35 cellular contexts compared by ENCODE assay signal in genomic region chr5:4797445-4797844, GRCh38.
DNase-seq lines count a peak whose midpoint lies in the region; ATAC-seq and TF ChIP-seq lines count a peak whose summit lies in the region.
"Had no signal": no experiment of that assay in that cellular context is flagged by ENCODE, and none has a peak within 500 bp of the region (broad histone marks: within the 10 kb centered on the region; RNA-seq: fewer than 3 reads in every experiment).

No MANE protein-coding gene starts in this region.

- H2BK15ac ChIP-seq in H9 (ENCODE audit: low read depth, low read length) = no peak overlapping the region

- H3K4me3 Mint-ChIP-seq in GM23338 (no peak overlapping the region), H9 (no peak overlapping the region), endodermal cell (no peak overlapping the region)
- H3K4me3 Mint-ChIP-seq: B cell; CD14-positive monocyte; CD4-positive, alpha-beta memory T cell; CD4-positive, alpha-beta T cell; CD4-positive, CD25-positive, alpha-beta regulatory T cell; CD8-positive, alpha-beta memory T cell; CD8-positive, alpha-beta T cell had no signal

- H3K9ac ChIP-seq in H9 (ENCODE audit: extremely low read depth, insufficient read length, low read length) = no peak overlapping the region
- no peak overlapping the region for H3K9ac ChIP-seq in endodermal cell (ENCODE audit: extremely low read depth, low read length, poor library complexity, severe bottlenecking)
- H3K9ac ChIP-seq: BLaER1; BLaER1 treated with 17β-estradiol and CSF1 and Interleukin-3, amounts not matched to agents 10 nM and 100 nM had no signal

- H3K27me3 Mint-ChIP-seq in GM23338 (ENCODE audit: insufficient read depth, low read depth, poor library complexity) (peaks cover 3% of the 10 kb centered on the region), H9 (ENCODE audit: low read depth) (peaks cover 2% of the 10 kb centered on the region), endodermal cell (ENCODE audit: insufficient read depth) (no peaks in the 10 kb centered on the region)
- H3K27me3 Mint-ChIP-seq: B cell; CD4-positive, alpha-beta memory T cell; CD4-positive, alpha-beta T cell; CD4-positive, CD25-positive, alpha-beta regulatory T cell; CD8-positive, alpha-beta memory T cell had no signal

- no peak overlapping the region for H3K27ac Mint-ChIP-seq in GM23338
- no peak overlapping the region for H3K27ac Mint-ChIP-seq in H9
- H3K27ac Mint-ChIP-seq in endodermal cell = no peak overlapping the region
- H3K27ac Mint-ChIP-seq: B cell; CD14-positive monocyte; CD4-positive, alpha-beta memory T cell; CD4-positive, alpha-beta T cell; CD4-positive, CD25-positive, alpha-beta regulatory T cell; CD8-positive, alpha-beta memory T cell; CD8-positive, alpha-beta T cell had no signal

- H3K27ac ChIP-seq in GM23338 (ENCODE audit: low read depth) = no peak overlapping the region
- H3K27ac ChIP-seq in H9 (ENCODE audit: insufficient read length, low read depth, low read length) = no peak overlapping the region
- no peak overlapping the region for H3K27ac ChIP-seq in endodermal cell (ENCODE audit: low read depth, low read length)
- H3K27ac ChIP-seq: 22Rv1; A549; BLaER1; BLaER1 treated with 17β-estradiol and CSF1 and Interleukin-3, amounts not matched to agents 10 nM and 100 nM; C4-2B had no signal

- no peak for TF ChIP-seq CTCF in GM23338 (conservative IDR thresholded peaks at IDR 0.05; ENCODE audit: low read depth in 2 of 2)
- TF ChIP-seq CTCF in H9 (conservative IDR thresholded peaks at IDR 0.05) = 0 out of 3 replicates have a peak, but pooled peaks have one; percentile 17
- peak; percentile 50 for TF ChIP-seq CTCF in endodermal cell (conservative IDR thresholded peaks at IDR 0.05)

- H3K36me3 ChIP-seq in GM23338 (ENCODE audit: insufficient read depth) = no peaks in the 10 kb centered on the region
- no peaks in the 10 kb centered on the region for H3K36me3 ChIP-seq in endodermal cell (ENCODE audit: control insufficient read depth, insufficient read depth, low read length)
- H3K36me3 ChIP-seq: BE2C; BLaER1; BLaER1 treated with 17β-estradiol and CSF1 and Interleukin-3, amounts not matched to agents 10 nM and 100 nM had no signal

- H2BK120ac ChIP-seq in H9 (ENCODE audit: low read depth, low read length, poor library complexity, severe bottlenecking) = no peak overlapping the region

- peaks cover 4% of the 10 kb centered on the region; the same call in 1 of the 2 replicates for H3K9me2 ChIP-seq in GM23338 (ENCODE audit: insufficient read depth)

- H3K18ac ChIP-seq in H9 (ENCODE audit: insufficient read length, low read depth, low read length) = no peak overlapping the region

- H3K4me1 Mint-ChIP-seq in GM23338 (no peaks in the 10 kb centered on the region), H9 (no peaks in the 10 kb centered on the region), endodermal cell (no peaks in the 10 kb centered on the region)
- H3K4me1 Mint-ChIP-seq: B cell; CD14-positive monocyte; CD4-positive, alpha-beta memory T cell; CD4-positive, CD25-positive, alpha-beta regulatory T cell; CD8-positive, alpha-beta memory T cell had no signal

- no peak overlapping the region for H2AFZ ChIP-seq in GM23338
- H2AFZ ChIP-seq in H9 (ENCODE audit: low read length) = no peak overlapping the region

- no peak overlapping the region for H3K4ac ChIP-seq in H9 (ENCODE audit: low read depth, low read length)

- H3K23me2 ChIP-seq in H9 (ENCODE audit: insufficient read length, low read depth, low read length, poor library complexity, severe bottlenecking) = no peaks in the 10 kb centered on the region

- H2BK20ac ChIP-seq in H9 (ENCODE audit: low read depth, low read length, poor library complexity, severe bottlenecking) = no peak overlapping the region

- no CpG with 5 or more reads among the region's 2 CpGs for WGBS in H9 (ENCODE audit: extremely low coverage, insufficient read length, low lambda C conversion rate)
- WGBS in endodermal cell (ENCODE audit: insufficient coverage in 1 of 2, insufficient read length in 1 of 2), 2 experiments = 82% methylated on average over 2 of the region's 2 CpGs; no CpG with 5 or more reads in 1 of the 2 experiments

- H2BK12ac ChIP-seq in H9 (ENCODE audit: insufficient read length, low read depth, low read length) = no peak overlapping the region

- DNase-seq in GM23338 (ENCODE audit: low spot score) (peak; percentile 6), H9 (no peak), NAMALWA (ENCODE audit: low spot score) (peak; percentile 53), endodermal cell (no peak), NCI-H187 treated with DMSO at 0.1 percent for 48 hours (lab: John Stamatoyannopoulos, UW) (no peak), GM19240 (ENCODE audit: insufficient read length, low spot score) (no peak), GF-D8 (lab: John Stamatoyannopoulos, UW) (no peak)
- no peak for DNase-seq in activated CD8-positive, alpha-beta memory T cell treated with anti-CD3 and anti-CD28 coated beads, Interleukin-2, amount 50 U/mL, for 48 hours
- DNase-seq: 8988T; ACHN; AML-193; BE2C; C1 segment of cervical spinal cord; Caco-2; Calu3; CD4-positive, alpha-beta memory T cell; CD4-positive, alpha-beta T cell; CD4-positive, CD25-positive, alpha-beta regulatory T cell; CD8-positive, alpha-beta memory T cell; CD8-positive, alpha-beta T cell; COR-L47; DMS 273 treated with DMSO at 0.1 percent for 48 hours; DMS153; DMS53; DMS79; DMS79 treated with DMSO at 0.1 percent for 48 hours; DND-41; EL had no signal

- H4K5ac ChIP-seq in H9 (ENCODE audit: insufficient read length, low read depth, low read length) = no peak overlapping the region

- no peaks in the 10 kb centered on the region for H3K79me1 ChIP-seq in H9 (ENCODE audit: insufficient read depth, low read depth, low read length, poor library complexity, severe bottlenecking)

- no peak overlapping the region for H4K91ac ChIP-seq in H9 (ENCODE audit: insufficient read length, low read depth, low read length)

- no peak overlapping the region for H3K56ac ChIP-seq in H9 (ENCODE audit: insufficient read length, low read depth, low read length)

- H3K36me3 Mint-ChIP-seq in GM23338 (ENCODE audit: low read depth) (no peaks in the 10 kb centered on the region), H9 (ENCODE audit: insufficient read depth in 1 of 3, low read depth in 3 of 3) (no peaks in the 10 kb centered on the region), endodermal cell (ENCODE audit: low read depth) (no peaks in the 10 kb centered on the region)
- H3K36me3 Mint-ChIP-seq: CD14-positive monocyte; CD4-positive, alpha-beta memory T cell; CD4-positive, CD25-positive, alpha-beta regulatory T cell; CD8-positive, alpha-beta memory T cell; CD8-positive, alpha-beta T cell had no signal

- H2AK5ac ChIP-seq in H9 (ENCODE audit: insufficient read length, low read length) = no peak overlapping the region

- no peaks in the 10 kb centered on the region for H4K20me1 ChIP-seq in GM23338 (replicated peaks; ENCODE audit: insufficient read depth)
- no peaks in the 10 kb centered on the region for H4K20me1 ChIP-seq in H9 (ENCODE audit: control insufficient read depth, insufficient read depth, insufficient read length)
- H4K20me1 ChIP-seq: BLaER1; BLaER1 treated with 17β-estradiol and CSF1 and Interleukin-3, amounts not matched to agents 10 nM and 100 nM had no signal

- H3K23ac ChIP-seq in H9 (ENCODE audit: insufficient read length, low read depth, low read length) = no peak overlapping the region

- H3F3A ChIP-seq in GM23338 (replicated peaks; ENCODE audit: low read depth) = no peaks in the 10 kb centered on the region

- H3K9me3 ChIP-seq in H9 (ENCODE audit: control insufficient read depth, low read depth, low read length) = no peaks in the 10 kb centered on the region
- H3K9me3 ChIP-seq in endodermal cell (ENCODE audit: control insufficient read depth, low read length) = no peaks in the 10 kb centered on the region
- H3K9me3 ChIP-seq: A549, BE2C, Caco-2 had no signal

- H2BK5ac ChIP-seq in H9 (ENCODE audit: insufficient read length, low read length) = no peak overlapping the region

- no peaks in the 10 kb centered on the region for H3K79me2 ChIP-seq in GM23338 (replicated peaks; ENCODE audit: insufficient read depth)
- no peaks in the 10 kb centered on the region for H3K79me2 ChIP-seq in H9 (ENCODE audit: insufficient read depth, low read length)

- H4K8ac ChIP-seq in H9 (replicated peaks; ENCODE audit: insufficient read length, low read depth, low read length) = no peak overlapping the region

- H3T11ph ChIP-seq in H9 (ENCODE audit: low read length) = no peak overlapping the region

- ATAC-seq in GM23338 = no peak
- ATAC-seq: A549; CD8-positive, alpha-beta T cell had no signal

- H3K4me1 ChIP-seq in GM23338 (ENCODE audit: insufficient read depth) = no peaks in the 10 kb centered on the region
- H3K4me1 ChIP-seq in H9 (ENCODE audit: insufficient read depth, low read length) = no peaks in the 10 kb centered on the region
- H3K4me1 ChIP-seq in endodermal cell (ENCODE audit: control insufficient read depth, insufficient read depth, low read length) = no peaks in the 10 kb centered on the region
- H3K4me1 ChIP-seq: A549; BE2C; BLaER1; BLaER1 treated with 17β-estradiol and CSF1 and Interleukin-3, amounts not matched to agents 10 nM and 100 nM; Caco-2 had no signal

- H3K9me3 Mint-ChIP-seq in GM23338 (no peaks in the 10 kb centered on the region), H9 (no peaks in the 10 kb centered on the region), endodermal cell (no peaks in the 10 kb centered on the region)

- H3K4me3 ChIP-seq in GM23338 = no peak overlapping the region
- H3K4me3 ChIP-seq in endodermal cell (ENCODE audit: low read length) = no peak overlapping the region
- H3K4me3 ChIP-seq: A549; BLaER1; BLaER1 treated with 17β-estradiol and CSF1 and Interleukin-3, amounts not matched to agents 10 nM and 100 nM had no signal

- H3K14ac ChIP-seq in H9 (ENCODE audit: insufficient read depth, low read length) = no peak overlapping the region

- H3K27me3 ChIP-seq in GM23338 (ENCODE audit: insufficient read depth) (no peaks in the 10 kb centered on the region), H9 (ENCODE audit: insufficient read depth, low read length) (no peaks in the 10 kb centered on the region), endodermal cell (ENCODE audit: control insufficient read depth, insufficient read depth, low read length, poor library complexity, severe bottlenecking) (no peaks in the 10 kb centered on the region)
- H3K27me3 ChIP-seq: BE2C; BLaER1; BLaER1 treated with 17β-estradiol and CSF1 and Interleukin-3, amounts not matched to agents 10 nM and 100 nM had no signal

- H3K4me2 ChIP-seq in GM23338 (no peak overlapping the region), H9 (ENCODE audit: insufficient read depth, insufficient read length, low read length) (no peak overlapping the region)
- H3K4me2 ChIP-seq: A549; BLaER1; BLaER1 treated with 17β-estradiol and CSF1 and Interleukin-3, amounts not matched to agents 10 nM and 100 nM had no signal

TF ChIP-seq in GM23338, 12 proteins besides CTCF, POLR2A, EP300 and RAD21 (continues in another document):
- TF ChIP-seq JUNB (IDR thresholded peaks at IDR 0.05; ENCODE audit: unreplicated experiment) = no peak
- TF ChIP-seq POLR2AphosphoS5 (IDR thresholded peaks at IDR 0.05; ENCODE audit: low read depth) = no peak

Comparison
In these comparisons a context has a peak if more than half of its experiments do, and no peak if none do; other contexts are left out.
1. DNase-seq: peak in GM23338 (single experiment) and NAMALWA (single experiment); none in H9 (single experiment), endodermal cell (single experiment), NCI-H187 treated with DMSO at 0.1 percent for 48 hours (single experiment), GM19240 (single experiment), activated CD8-positive, alpha-beta memory T cell treated with anti-CD3 and anti-CD28 coated beads, Interleukin-2, amount 50 U/mL, for 48 hours (single experiment) and GF-D8 (single experiment).
2. CTCF ChIP-seq: peak in H9 (single experiment) and endodermal cell (single experiment); none in GM23338 (0 of 2).